In genomic region chr22:20524004-20524481, GRCh38 we compare ENCODE assay signal across 10 cellular contexts. TPM values are rescaled to one million over a fixed set of nuclear protein-coding genes. Genes with fewer than 3 reads are reported as not detected.
DNase-seq lines count a peak whose midpoint lies in the region; ATAC-seq, FAIRE-seq and TF ChIP-seq lines count a peak whose summit lies in the region.
"Had no signal": no experiment of that assay in that cellular context is flagged by ENCODE, and none has a peak within 500 bp of the region (broad histone marks: within the 10 kb centered on the region; RNA-seq: fewer than 3 reads in every experiment).

No MANE protein-coding gene starts in this region.

- no peak overlapping the region; the same call in 1 of the 2 replicates for H3K4me2 ChIP-seq in PC-3 (ENCODE audit: low read length)
- no peak overlapping the region for H3K4me2 ChIP-seq in H1 (ENCODE audit: insufficient read depth in 1 of 2, low read depth in 2 of 2, low read length in 2 of 2)

- no peak overlapping the region for H2BK20ac ChIP-seq in H1 (ENCODE audit: low read length)

- H2BK120ac ChIP-seq in H1 (replicated peaks; ENCODE audit: low read depth, low read length) = no peak overlapping the region

- H2AFZ ChIP-seq in PC-3 (ENCODE audit: low read length) (no peak overlapping the region), H1 (ENCODE audit: low read length) (no peak overlapping the region)

- H4K91ac ChIP-seq in H1 (replicated peaks; ENCODE audit: insufficient read length, low read length) = no peak overlapping the region

- no peaks in the 10 kb centered on the region for H3K9me3 Mint-ChIP-seq in stimulated activated effector memory CD8-positive, alpha-beta T cell treated with anti-CD3 and anti-CD28 coated beads, Interleukin-12 subunit alpha, Interleukin-12 subunit beta, amount 100 ng/mL, for 72 hours

- WGBS in H1 (ENCODE audit: extremely low coverage in 1 of 2, insufficient coverage in 1 of 2, insufficient read length in 1 of 2, insufficient replicate concordance in 2 of 2, low coverage in 1 of 2, low lambda C conversion rate in 2 of 2, missing lambda C conversion rate in 1 of 2), 2 experiments = 94% methylated on average over 1 of the region's 1 CpG; no CpG with 5 or more reads in 1 of the 2 experiments

- H3K9me2 ChIP-seq in PC-3 (replicated peaks; ENCODE audit: low read length) = no peaks in the 10 kb centered on the region

- peaks cover 24% of the 10 kb centered on the region for H3K79me1 ChIP-seq in H1 (ENCODE audit: low read depth, low read length)

- H4K8ac ChIP-seq in H1 (ENCODE audit: extremely low read depth, insufficient read depth, low read length) = no peak overlapping the region

- CTCF ChIA-PET in PC-3 (lab: Charles Lee) (no interaction called here), H1 (lab: Charles Lee; ENCODE audit: partially characterized antibody) (interaction anchor here (0.9 to 3.1 kb wide), 6 partner anchors 9 to 44 kb away, joined by 3 to 9 read pairs (median 4); no protein-coding TSS in a partner anchor)

- H3K4me3 ChIP-seq in PC-3 (ENCODE audit: low read length) (no peak overlapping the region), H1 (ENCODE audit: extremely low read depth in 1 of 4, insufficient read depth in 2 of 4, low read depth in 3 of 4, low read length in 4 of 4) (no peak overlapping the region)
- H3K4me3 ChIP-seq: heart left ventricle had no signal

- H3K36me3 ChIP-seq in PC-3 (ENCODE audit: low read depth, low read length) (peaks cover 29% of the 10 kb centered on the region), H1 (ENCODE audit: control insufficient read depth in 2 of 4, insufficient read depth in 4 of 4, low read length in 3 of 4) (peaks cover 0 to 7% (median 5%) of the 10 kb centered on the region in 4 experiments; a peak in 5 of 8 replicates)

- no peak overlapping the region for H3K56ac ChIP-seq in H1 (replicated peaks; ENCODE audit: insufficient read length, low read depth, low read length)

- H3K18ac ChIP-seq in H1 (ENCODE audit: extremely low read depth, low read length) = no peak overlapping the region

- intact Hi-C loops in PC-3 (cut with micrococcal nuclease) = no loop called here

- TF ChIP-seq EP300 in H1 (IDR thresholded peaks at IDR 0.05; ENCODE audit: borderline replicate concordance in 1 of 2, low read depth in 2 of 2, low read length in 2 of 2) = no peak

- H3K4me1 ChIP-seq in PC-3 (ENCODE audit: insufficient read depth, low read length) (peaks cover 25% of the 10 kb centered on the region), H1 (replicated peaks in 1 of 4; ENCODE audit: control insufficient read depth in 3 of 4, insufficient read depth in 4 of 4, low read length in 3 of 4) (peaks cover 0 to 6% (median 1%) of the 10 kb centered on the region in 4 experiments; a peak in 3 of 7 replicates)

- H4K20me1 ChIP-seq in PC-3 (ENCODE audit: low read length) = peaks cover 27% of the 10 kb centered on the region; the same call in 1 of the 2 replicates
- H4K20me1 ChIP-seq in H1 (replicated peaks in 1 of 2; ENCODE audit: control insufficient read depth in 1 of 2, insufficient read depth in 2 of 2, low read length in 2 of 2) = peaks cover 13 to 14% of the 10 kb centered on the region in 2 experiments

- no peak overlapping the region for H3K9ac ChIP-seq in PC-3 (ENCODE audit: low read length)
- H3K9ac ChIP-seq in H1 (replicated peaks in 1 of 4; ENCODE audit: extremely low read depth in 1 of 4, low read depth in 3 of 4, low read length in 3 of 4) = no peak overlapping the region

- H3K27ac Mint-ChIP-seq in stimulated activated effector memory CD8-positive, alpha-beta T cell treated with anti-CD3 and anti-CD28 coated beads, Interleukin-12 subunit alpha, Interleukin-12 subunit beta, amount 100 ng/mL, for 72 hours = peak overlapping the region; percentile 84

- H2BK5ac ChIP-seq in H1 (ENCODE audit: low read depth, low read length) = no peak overlapping the region

- no peak overlapping the region for H4K5ac ChIP-seq in H1 (ENCODE audit: insufficient read length, low read depth, low read length)

- H3K27me3 ChIP-seq in PC-3 (ENCODE audit: low read length) = no peaks in the 10 kb centered on the region
- no peaks in the 10 kb centered on the region for H3K27me3 ChIP-seq in H1 (replicated peaks in 1 of 4; ENCODE audit: control insufficient read depth in 3 of 4, extremely low read depth in 1 of 4, insufficient read depth in 3 of 4, low read length in 3 of 4)
- H3K27me3 ChIP-seq: heart left ventricle had no signal

- POLR2A ChIA-PET in PC-3 (lab: Charles Lee; ENCODE audit: unreplicated experiment) (no interaction called here), H1 (lab: Charles Lee; ENCODE audit: partially characterized antibody) (interaction anchor here (0.9 to 1.3 kb wide), 3 partner anchors 10 to 17 kb away, joined by 3 to 4 read pairs (median 3); partner anchors contain the start of gene MED15)

- no peak for TF ChIP-seq RAD21 in H1 (IDR thresholded peaks at IDR 0.05 in 1 of 2, conservative IDR thresholded peaks at IDR 0.05 in 1 of 2; ENCODE audit: low read depth in 2 of 2, low read length in 2 of 2)

- no peak for FAIRE-seq in H1 (lab: Jason Lieb, UNC)

- H3K4me3 Mint-ChIP-seq in stimulated activated effector memory CD8-positive, alpha-beta T cell treated with anti-CD3 and anti-CD28 coated beads, Interleukin-12 subunit alpha, Interleukin-12 subunit beta, amount 100 ng/mL, for 72 hours = peak overlapping the region; percentile 46
- H3K4me3 Mint-ChIP-seq: B cell had no signal

- H3F3A ChIP-seq in PC-3 (ENCODE audit: low read length, unreplicated experiment) = no peaks in the 10 kb centered on the region

- DNase-seq in NCI-H748 (lab: John Stamatoyannopoulos, UW; ENCODE audit: unreplicated experiment) = peak; percentile 26
- no peak for DNase-seq in NCI-H748 treated with DMSO at 0.1 percent for 48 hours (lab: John Stamatoyannopoulos, UW)
- peak; percentile 19 for DNase-seq in PC-3
- DNase-seq in H1 (ENCODE audit: low read depth in 1 of 2, low spot score in 2 of 2) = no peak
- no peak for DNase-seq in stimulated activated effector memory CD8-positive, alpha-beta T cell treated with anti-CD3 and anti-CD28 coated beads, Interleukin-12 subunit alpha, Interleukin-12 subunit beta, amount 100 ng/mL, for 72 hours (ENCODE audit: low spot score in 2 of 2)
- no peak for DNase-seq in GM19238 (ENCODE audit: insufficient read length, low spot score)
- DNase-seq in SIG-M5 treated with dmso at 0.1 percent for 504 hours (lab: John Stamatoyannopoulos, UW; ENCODE audit: unreplicated experiment) = no peak
- DNase-seq: heart left ventricle had no signal

- no peak for TF ChIP-seq POLR2A in H1 (IDR thresholded peaks at IDR 0.05; ENCODE audit: control extremely low read depth in 1 of 2, low read depth in 2 of 2, low read length in 2 of 2)

- peaks cover 99% of the 10 kb centered on the region for H3K36me3 Mint-ChIP-seq in stimulated activated effector memory CD8-positive, alpha-beta T cell treated with anti-CD3 and anti-CD28 coated beads, Interleukin-12 subunit alpha, Interleukin-12 subunit beta, amount 100 ng/mL, for 72 hours

- ATAC-seq in PC-3 (peak; percentile 45), HG02938 (IDR thresholded peaks at IDR 0.05; ENCODE audit: unreplicated experiment) (no peak)
- peak; percentile 62 for ATAC-seq in stimulated activated effector memory CD8-positive, alpha-beta T cell treated with anti-CD3 and anti-CD28 coated beads, Interleukin-12 subunit alpha, Interleukin-12 subunit beta, amount 100 ng/mL, for 72 hours

- no peak overlapping the region for H3K14ac ChIP-seq in H1 (ENCODE audit: insufficient read length)

- H3K9me3 ChIP-seq in PC-3 (ENCODE audit: low read length) (no peaks in the 10 kb centered on the region), H1 (ENCODE audit: insufficient read depth in 2 of 2, low read depth in 1 of 2, low read length in 1 of 2) (peaks cover 0 to 3% of the 10 kb centered on the region in 2 experiments; a peak in 1 of 4 replicates)
- H3K9me3 ChIP-seq: heart left ventricle had no signal

- H3K23me2 ChIP-seq in H1 (ENCODE audit: low read depth, low read length) = peaks cover 1% of the 10 kb centered on the region; the same call in 1 of the 2 replicates

- TF ChIP-seq CTCF in PC-3 (conservative IDR thresholded peaks at IDR 0.05; ENCODE audit: low read depth, low read length) (no peak), H1 (IDR thresholded peaks at IDR 0.05; ENCODE audit: control extremely low read depth in 1 of 3, insufficient read depth in 1 of 3, low read depth in 1 of 3, low read length in 3 of 3) (no peak)

- H2AK5ac ChIP-seq in H1 (ENCODE audit: low read depth, low read length) = no peak overlapping the region

- BruUV-seq in PC-3 (replicated peaks; lab: Mats Ljungman, UMichigan) = no TSS peak

- peaks cover 97% of the 10 kb centered on the region for H3K79me2 ChIP-seq in PC-3 (ENCODE audit: low read length)
- H3K79me2 ChIP-seq in H1 (ENCODE audit: control insufficient read depth in 1 of 2, insufficient read depth in 2 of 2, low read length in 2 of 2) = peaks cover 8 to 58% of the 10 kb centered on the region in 2 experiments

- H2BK15ac ChIP-seq in H1 (ENCODE audit: low read length) = no peak overlapping the region

- peaks cover 73% of the 10 kb centered on the region for H3K4me1 Mint-ChIP-seq in stimulated activated effector memory CD8-positive, alpha-beta T cell treated with anti-CD3 and anti-CD28 coated beads, Interleukin-12 subunit alpha, Interleukin-12 subunit beta, amount 100 ng/mL, for 72 hours

- H3K27ac ChIP-seq in PC-3 (ENCODE audit: low read length) (peak overlapping the region; percentile 59), H1 (ENCODE audit: low read depth, low read length) (no peak overlapping the region)

- H3K4ac ChIP-seq in H1 (replicated peaks; ENCODE audit: insufficient read length, low read depth, low read length) = no peak overlapping the region

- H2BK12ac ChIP-seq in H1 (ENCODE audit: low read depth, low read length) = no peak overlapping the region

- peak overlapping the region; percentile 17 for H3K23ac ChIP-seq in H1 (ENCODE audit: insufficient read length)

RNA-seq across cellular contexts. Expression of gene MED15, which starts 16.6 kb away (rescaled TPM):
- total RNA-seq in PC-3 (2014; rRNA removed) = 55.9 and 71.3 TPM in 2 replicates
- 57.1 and 57.3 TPM in 2 replicates for total RNA-seq in H1 (2021; fragmentation: NEBNext Ultra II Directional; extraction: Animal tissue kit (Norgen Biotek cat#: 25700))
- polyA plus RNA-seq in H1 (2011; rRNA removed) = 28.3 and 37.8 TPM in 2 replicates
- polyA plus RNA-seq in H1 (2011; cell fraction: cytosol; rRNA removed) = 17.0 TPM
- 63.5 TPM for polyA plus RNA-seq in H1 (2011; cell fraction: nucleus; rRNA removed)
- polyA plus RNA-seq in H1 (2012, experiment 1 of 2) = 23.1 to 42.4 TPM (median 36.8 TPM) in 4 replicates
- 24.6 TPM for polyA plus RNA-seq in H1 (2012, experiment 2 of 2)
- 28.5 TPM for polyA plus RNA-seq in H1 (2013, experiment 1 of 2)
- 26.8 TPM for polyA plus RNA-seq in H1 (2013, experiment 2 of 2)
- polyA minus RNA-seq in H1 (2011; rRNA and poly(A)+ RNA removed) = 26.6 and 35.5 TPM in 2 replicates
- 44.8 TPM for polyA minus RNA-seq in H1 (2011; cell fraction: cytosol; rRNA and poly(A)+ RNA removed)
- 88.9 TPM for polyA minus RNA-seq in H1 (2011; cell fraction: nucleus; rRNA and poly(A)+ RNA removed)

RNA-seq across cellular contexts. Expression of gene KLHL22, which starts 28.4 kb away (rescaled TPM):
- 14.8 TPM in 2 replicates for total RNA-seq in PC-3 (2014; rRNA removed)
- total RNA-seq in H1 (2021; fragmentation: NEBNext Ultra II Directional; extraction: Animal tissue kit (Norgen Biotek cat#: 25700)) = 9.3 and 9.4 TPM in 2 replicates
- 14.2 and 16.2 TPM in 2 replicates for polyA plus RNA-seq in H1 (2011; rRNA removed)
- 12.0 TPM for polyA plus RNA-seq in H1 (2011; cell fraction: cytosol; rRNA removed)
- 22.0 TPM for polyA plus RNA-seq in H1 (2011; cell fraction: nucleus; rRNA removed)
- 6.5 to 12.8 TPM (median 11.6 TPM) in 4 replicates for polyA plus RNA-seq in H1 (2012, experiment 1 of 2)
- polyA plus RNA-seq in H1 (2012, experiment 2 of 2) = 10.4 TPM
- 4.6 TPM for polyA plus RNA-seq in H1 (2013, experiment 1 of 2)
- polyA plus RNA-seq in H1 (2013, experiment 2 of 2) = 3.1 TPM
- 16.0 and 24.6 TPM in 2 replicates for polyA minus RNA-seq in H1 (2011; rRNA and poly(A)+ RNA removed)
- polyA minus RNA-seq in H1 (2011; cell fraction: cytosol; rRNA and poly(A)+ RNA removed) = 9.2 TPM
- polyA minus RNA-seq in H1 (2011; cell fraction: nucleus; rRNA and poly(A)+ RNA removed) = 13.6 TPM

Comparison
In these comparisons a context has a peak if more than half of its experiments do, and no peak if none do; other contexts are left out.
1. DNase-seq: peak in NCI-H748 (single experiment) and PC-3 (single experiment); none in NCI-H748 treated with DMSO at 0.1 percent for 48 hours (single experiment), H1 (0 of 2), stimulated activated effector memory CD8-positive, alpha-beta T cell treated with anti-CD3 and anti-CD28 coated beads, Interleukin-12 subunit alpha, Interleukin-12 subunit beta, amount 100 ng/mL, for 72 hours (0 of 2), GM19238 (single experiment) and SIG-M5 treated with dmso at 0.1 percent for 504 hours (single experiment).